ENCODE assay signal across 43 cellular contexts in genomic region chr16:56724191-56724590, GRCh38. TPM values are rescaled to one million over a fixed set of nuclear protein-coding genes. Genes with fewer than 3 reads are reported as not detected.
"Had no signal": no experiment of that assay in that cellular context is flagged by ENCODE, and none has a peak within 500 bp of the region (broad histone marks: within the 10 kb centered on the region; RNA-seq: fewer than 3 reads in every experiment).

No MANE protein-coding gene starts in this region.

- H3K4me3 Mint-ChIP-seq: activated naive CD4-positive, alpha-beta T cell treated with anti-CD3 and anti-CD28 coated beads for 36 hours; activated naive CD4-positive, alpha-beta T cell treated with anti-CD3 and anti-CD28 coated beads, Interleukin-2, amount 10 ng/mL, durations not matched to agents 7 days and 5 days; activated naive CD4-positive, alpha-beta T cell treated with anti-CD3 and anti-CD28 coated beads, Interleukin-2, amount 50 U/mL, for 24 hours; activated naive CD8-positive, alpha-beta T cell; activated naive CD8-positive, alpha-beta T cell treated with anti-CD3 and anti-CD28 coated beads for 36 hours; activated naive CD8-positive, alpha-beta T cell treated with anti-CD3 and anti-CD28 coated beads, Interleukin-2, amount 10 ng/mL, durations not matched to agents 7 days and 5 days; activated naive CD8-positive, alpha-beta T cell treated with anti-CD3 and anti-CD28 coated beads, Interleukin-2, amount 50 U/mL, for 24 hours; activated T-cell treated with anti-CD3 and anti-CD28 coated beads, Interleukin-2, amount 50 U/mL, for 24 hours; activated T-cell treated with anti-CD3 and anti-CD28 coated beads, Interleukin-2, amount 50 U/mL, for 4 hours; activated T-cell treated with anti-CD3 and anti-CD28 coated beads, Interleukin-2, amount 50 U/mL, for 72 hours; activated T-helper 1 cell treated with anti-CD3 and anti-CD28 coated beads, Interleukin-12 subunit alpha, Interleukin-12 subunit beta, Interleukin-2, Interleukin-4 antibody, amounts not matched to agents 30 ng/mL and 10 ng/mL and 1 ng/mL, durations not matched to agents 14 hours and 24 hours and 36 hours; activated T-helper 17 cell treated with anti-CD3 and anti-CD28 coated beads, Interleukin-2, amount 50 U/mL, for 72 hours; brain; central memory CD8-positive, alpha-beta T cell had no signal

- H3K9me3 Mint-ChIP-seq: activated naive CD4-positive, alpha-beta T cell treated with anti-CD3 and anti-CD28 coated beads for 36 hours; activated naive CD4-positive, alpha-beta T cell treated with anti-CD3 and anti-CD28 coated beads, Interleukin-2, amount 10 ng/mL, durations not matched to agents 7 days and 5 days; activated naive CD4-positive, alpha-beta T cell treated with anti-CD3 and anti-CD28 coated beads, Interleukin-2, amount 50 U/mL, for 24 hours; activated naive CD4-positive, alpha-beta T cell treated with anti-CD3 and anti-CD28 coated beads, Interleukin-2, amount 50 U/mL, for 72 hours; activated naive CD8-positive, alpha-beta T cell treated with anti-CD3 and anti-CD28 coated beads for 36 hours; activated naive CD8-positive, alpha-beta T cell treated with anti-CD3 and anti-CD28 coated beads, Interleukin-2, amount 10 ng/mL, durations not matched to agents 7 days and 5 days; activated naive CD8-positive, alpha-beta T cell treated with anti-CD3 and anti-CD28 coated beads, Interleukin-2, amount 50 U/mL, for 24 hours; activated T-cell treated with anti-CD3 and anti-CD28 coated beads, Interleukin-2, amount 50 U/mL, for 24 hours; activated T-cell treated with anti-CD3 and anti-CD28 coated beads, Interleukin-2, amount 50 U/mL, for 4 hours; activated T-cell treated with anti-CD3 and anti-CD28 coated beads, Interleukin-2, amount 50 U/mL, for 72 hours; activated T-helper 1 cell treated with anti-CD3 and anti-CD28 coated beads, Interleukin-12 subunit alpha, Interleukin-12 subunit beta, Interleukin-2, Interleukin-4 antibody, amounts not matched to agents 30 ng/mL and 10 ng/mL and 1 ng/mL, durations not matched to agents 14 hours and 24 hours and 36 hours; activated T-helper 17 cell treated with anti-CD3 and anti-CD28 coated beads, Interleukin-2, amount 50 U/mL, for 72 hours; activated T-helper 2 cell treated with anti-CD3 and anti-CD28 coated beads, Interferon-gamma antibody, Interleukin-2, Interleukin-4, amounts not matched to agents 10 μg/mL and 5 μg/mL and 100 μg/mL, durations not matched to agents 14 hours and 24 hours and 36 hours; central memory CD8-positive, alpha-beta T cell had no signal

- H3K27ac ChIP-seq: adrenal gland, ascending aorta, body of pancreas, brain microvascular endothelial cell, breast epithelium, cardiac muscle cell had no signal

- H3K9me3 ChIP-seq: adrenal gland, ascending aorta, body of pancreas, breast epithelium had no signal

- H3K27me3 Mint-ChIP-seq: activated naive CD4-positive, alpha-beta T cell treated with anti-CD3 and anti-CD28 coated beads, Interleukin-2, amount 50 U/mL, for 24 hours; activated naive CD8-positive, alpha-beta T cell; activated naive CD8-positive, alpha-beta T cell treated with anti-CD3 and anti-CD28 coated beads for 36 hours; activated naive CD8-positive, alpha-beta T cell treated with anti-CD3 and anti-CD28 coated beads, Interleukin-2, amount 10 ng/mL, durations not matched to agents 7 days and 5 days; activated naive CD8-positive, alpha-beta T cell treated with anti-CD3 and anti-CD28 coated beads, Interleukin-2, amount 50 U/mL, for 24 hours; activated T-cell treated with anti-CD3 and anti-CD28 coated beads, Interleukin-2, amount 50 U/mL, for 24 hours; central memory CD8-positive, alpha-beta T cell had no signal

- H3K4me3 ChIP-seq: adrenal gland, ascending aorta, body of pancreas, breast epithelium, cardiac muscle cell had no signal

- H3K27ac Mint-ChIP-seq: activated naive CD4-positive, alpha-beta T cell treated with anti-CD3 and anti-CD28 coated beads for 36 hours; activated naive CD4-positive, alpha-beta T cell treated with anti-CD3 and anti-CD28 coated beads, Interleukin-2, amount 10 ng/mL, durations not matched to agents 7 days and 5 days; activated naive CD4-positive, alpha-beta T cell treated with anti-CD3 and anti-CD28 coated beads, Interleukin-2, amount 50 U/mL, for 24 hours; activated naive CD4-positive, alpha-beta T cell treated with anti-CD3 and anti-CD28 coated beads, Interleukin-2, amount 50 U/mL, for 72 hours; activated naive CD8-positive, alpha-beta T cell; activated naive CD8-positive, alpha-beta T cell treated with anti-CD3 and anti-CD28 coated beads for 36 hours; activated naive CD8-positive, alpha-beta T cell treated with anti-CD3 and anti-CD28 coated beads, Interleukin-2, amount 10 ng/mL, durations not matched to agents 7 days and 5 days; activated naive CD8-positive, alpha-beta T cell treated with anti-CD3 and anti-CD28 coated beads, Interleukin-2, amount 50 U/mL, for 24 hours; activated T-cell treated with anti-CD3 and anti-CD28 coated beads, Interleukin-2, amount 50 U/mL, for 24 hours; activated T-cell treated with anti-CD3 and anti-CD28 coated beads, Interleukin-2, amount 50 U/mL, for 72 hours; activated T-helper 1 cell treated with anti-CD3 and anti-CD28 coated beads, Interleukin-12 subunit alpha, Interleukin-12 subunit beta, Interleukin-2, Interleukin-4 antibody, amounts not matched to agents 30 ng/mL and 10 ng/mL and 1 ng/mL, durations not matched to agents 14 hours and 24 hours and 36 hours; activated T-helper 17 cell treated with anti-CD3 and anti-CD28 coated beads, Interleukin-2, amount 50 U/mL, for 72 hours; activated T-helper 2 cell treated with anti-CD3 and anti-CD28 coated beads, Interferon-gamma antibody, Interleukin-2, Interleukin-4, amounts not matched to agents 10 μg/mL and 5 μg/mL and 100 μg/mL, durations not matched to agents 14 hours and 24 hours and 36 hours; brain had no signal

- ATAC-seq: activated naive CD4-positive, alpha-beta T cell treated with anti-CD3 and anti-CD28 coated beads, Interleukin-2, amount 50 U/mL, for 72 hours; activated naive CD8-positive, alpha-beta T cell treated with anti-CD3 and anti-CD28 coated beads, Interleukin-2, amount 50 U/mL, for 24 hours; activated T-cell treated with anti-CD3 and anti-CD28 coated beads, Interleukin-2, amount 50 U/mL, for 4 hours; activated T-cell treated with anti-CD3 and anti-CD28 coated beads, Interleukin-2, amount 50 U/mL, for 72 hours; activated T-helper 17 cell treated with anti-CD3 and anti-CD28 coated beads, Interleukin-2, amount 50 U/mL, for 72 hours; body of pancreas had no signal

- H3K36me3 Mint-ChIP-seq: activated naive CD4-positive, alpha-beta T cell treated with anti-CD3 and anti-CD28 coated beads, Interleukin-2, amount 10 ng/mL, durations not matched to agents 7 days and 5 days; activated naive CD4-positive, alpha-beta T cell treated with anti-CD3 and anti-CD28 coated beads, Interleukin-2, amount 50 U/mL, for 72 hours; activated naive CD8-positive, alpha-beta T cell; activated naive CD8-positive, alpha-beta T cell treated with anti-CD3 and anti-CD28 coated beads for 36 hours; activated naive CD8-positive, alpha-beta T cell treated with anti-CD3 and anti-CD28 coated beads, Interleukin-2, amount 10 ng/mL, durations not matched to agents 7 days and 5 days had no signal

- H3K36me3 ChIP-seq: adrenal gland, ascending aorta, brain microvascular endothelial cell, breast epithelium, cardiac muscle cell had no signal

- H3K27me3 ChIP-seq: adrenal gland, ascending aorta, body of pancreas, brain microvascular endothelial cell, breast epithelium, cardiac muscle cell had no signal

- FAIRE-seq: astrocyte, bronchial epithelial cell had no signal

- DNase-seq: activated effector memory CD4-positive, alpha-beta T cell treated with anti-CD3 and anti-CD28 coated beads, Interleukin-2, amount 50 U/mL, for 16 hours; activated effector memory CD4-positive, alpha-beta T cell treated with Interleukin-2 at 50 U/mL for 16 hours; activated gamma-delta T cell; activated gamma-delta T cell treated with Interleukin-2 at 50 U/mL for 16 hours; activated naive CD4-positive, alpha-beta T cell; activated naive CD4-positive, alpha-beta T cell treated with anti-CD3 and anti-CD28 coated beads for 36 hours; activated naive CD4-positive, alpha-beta T cell treated with anti-CD3 and anti-CD28 coated beads, Interleukin-2, amount 10 ng/mL, durations not matched to agents 7 days and 5 days; activated naive CD4-positive, alpha-beta T cell treated with anti-CD3 and anti-CD28 coated beads, Interleukin-2, amount 50 U/mL, for 16 hours; activated naive CD4-positive, alpha-beta T cell treated with Interleukin-2 at 50 U/mL for 16 hours; activated naive CD8-positive, alpha-beta T cell treated with anti-CD3 and anti-CD28 coated beads for 36 hours; activated naive CD8-positive, alpha-beta T cell treated with anti-CD3 and anti-CD28 coated beads, Interleukin-2, amount 10 ng/mL, durations not matched to agents 7 days and 5 days; activated naive CD8-positive, alpha-beta T cell treated with anti-CD3 and anti-CD28 coated beads, Interleukin-2, amount 50 U/mL, for 24 hours; activated T-cell treated with anti-CD3 and anti-CD28 coated beads, Interleukin-2, amount 50 U/mL, for 1 hour; activated T-cell treated with anti-CD3 and anti-CD28 coated beads, Interleukin-2, amount 50 U/mL, for 24 hours; activated T-cell treated with anti-CD3 and anti-CD28 coated beads, Interleukin-2, amount 50 U/mL, for 4 hours; activated T-cell treated with anti-CD3 and anti-CD28 coated beads, Interleukin-2, amount 50 U/mL, for 48 hours; activated T-cell treated with anti-CD3 and anti-CD28 coated beads, Interleukin-2, amount 50 U/mL, for 72 hours; adrenal gland; amniotic stem cell; amygdala; anterior cingulate cortex; aorta; body of pancreas; brain microvascular endothelial cell; caudate nucleus; central memory CD4-positive, alpha-beta T cell; cerebellar nuclear complex had no signal

RNA-seq across cellular contexts. Expression of gene MT1H, which starts 54.6 kb away (rescaled TPM):
- total RNA-seq: activated naive CD4-positive, alpha-beta T cell treated with anti-CD3 and anti-CD28 coated beads, Interleukin-2, amount 50 U/mL, for 72 hours; activated naive CD8-positive, alpha-beta T cell treated with anti-CD3 and anti-CD28 coated beads, Interleukin-2, amount 10 ng/mL, durations not matched to agents 7 days and 5 days; activated T-helper 17 cell treated with anti-CD3 and anti-CD28 coated beads, Interleukin-2, amount 50 U/mL, for 72 hours; activated T-helper 2 cell treated with anti-CD3 and anti-CD28 coated beads, Interferon-gamma antibody, Interleukin-2, Interleukin-4, amounts not matched to agents 10 μg/mL and 5 μg/mL and 100 μg/mL, durations not matched to agents 14 hours and 24 hours and 36 hours; ascending aorta; astrocyte; breast epithelium; bronchial epithelial cell; cardiac muscle cell; cardiac septum; cerebellum; chondrocyte had no signal
- polyA plus RNA-seq: cardiac muscle cell had no signal

RNA-seq across cellular contexts. Expression of gene MT1G, which starts 56.3 kb away (rescaled TPM):
- total RNA-seq: activated T-helper 17 cell treated with anti-CD3 and anti-CD28 coated beads, Interleukin-2, amount 50 U/mL, for 72 hours; astrocyte; bronchial epithelial cell; cardiac muscle cell; cerebellum had no signal
- polyA plus RNA-seq: cardiac muscle cell had no signal
